Comparison of ENCODE assay signal across 8 cellular contexts in genomic region chr11:108853864-108854263, GRCh38.
A peak's percentile ranks its signal among the peaks of the same experiment; 100 is the strongest.
DNase-seq lines count a peak whose midpoint lies in the region; ATAC-seq, FAIRE-seq and TF ChIP-seq lines count a peak whose summit lies in the region.

No MANE protein-coding gene starts in this region.

- H3K27ac ChIP-seq in ascending aorta: peak overlapping the region; percentile 65 to 75
- no peak overlapping the region for H3K27ac ChIP-seq in mesenchymal stem cell (ENCODE audit: low read length, poor library complexity, severe bottlenecking)

- H3K4me1 ChIP-seq in ascending aorta (peaks cover 0 to 8% of the 10 kb centered on the region in 2 donors), mesenchymal stem cell (ENCODE audit: control insufficient read depth, insufficient read depth, low read depth, low read length) (peaks cover 1% of the 10 kb centered on the region)

- no peak overlapping the region for H4K8ac ChIP-seq in mesenchymal stem cell (ENCODE audit: low read length)

- H2BK120ac ChIP-seq in mesenchymal stem cell (ENCODE audit: low read depth, low read length): no peak overlapping the region

- ATAC-seq in activated T-cell treated with anti-CD3 and anti-CD28 coated beads, Interleukin-2, amount 50 U/mL, for 4 hours: peak; percentile 21 to 40
- peak; percentile 47 for ATAC-seq in HG03103 (IDR thresholded peaks at IDR 0.05; ENCODE audit: low read depth, unreplicated experiment)

- H3K36me3 ChIP-seq in ascending aorta (no peaks in the 10 kb centered on the region), mesenchymal stem cell (ENCODE audit: control insufficient read depth in 1 of 2, insufficient read depth in 2 of 2, low read depth in 1 of 2, low read length in 2 of 2) (no peaks in the 10 kb centered on the region)

- H3K23ac ChIP-seq in mesenchymal stem cell (ENCODE audit: low read length in 2 of 2): no peak overlapping the region

- no peak overlapping the region for H2AFZ ChIP-seq in mesenchymal stem cell (ENCODE audit: low read depth, low read length)

- peaks cover 8% of the 10 kb centered on the region for H3K79me1 ChIP-seq in mesenchymal stem cell (replicated peaks; ENCODE audit: low read length, poor library complexity, severe bottlenecking)

- whole genome bisulfite sequencing in mesenchymal stem cell: 67% methylated on average over 1 of the region's 1 CpG

- H3K4ac ChIP-seq in mesenchymal stem cell (ENCODE audit: low read depth in 1 of 2, low read length in 2 of 2): no peak overlapping the region

- H3K27me3 Mint-ChIP-seq in activated T-cell treated with anti-CD3 and anti-CD28 coated beads, Interleukin-2, amount 50 U/mL, for 4 hours (ENCODE audit: low read depth): no peaks in the 10 kb centered on the region

- peak overlapping the region; percentile 75 for H3K4me3 Mint-ChIP-seq in activated T-cell treated with anti-CD3 and anti-CD28 coated beads, Interleukin-2, amount 50 U/mL, for 4 hours

- H3K27me3 ChIP-seq in ascending aorta (no peaks in the 10 kb centered on the region), mesenchymal stem cell (ENCODE audit: control insufficient read depth in 1 of 2, insufficient read depth in 1 of 2, low read length in 2 of 2) (no peaks in the 10 kb centered on the region)

- H3K9me3 Mint-ChIP-seq in activated T-cell treated with anti-CD3 and anti-CD28 coated beads, Interleukin-2, amount 50 U/mL, for 4 hours: no peaks in the 10 kb centered on the region

- H3K4me3 ChIP-seq in ascending aorta: peak overlapping the region; percentile 48 to 51
- peak overlapping the region in 1 of 2 experiments; percentile 66 for H3K4me3 ChIP-seq in mesenchymal stem cell (ENCODE audit: insufficient read depth in 1 of 2, low read depth in 1 of 2, low read length in 2 of 2)

- no peak for FAIRE-seq in urothelium cell line (lab: Jason Lieb, UNC)

- peak overlapping the region; percentile 75 for H3K9ac ChIP-seq in mesenchymal stem cell (ENCODE audit: low read length)

- no peak for TF ChIP-seq CTCF in ascending aorta (IDR thresholded peaks at IDR 0.05)

- intact Hi-C loops in ascending aorta (cut with DNase I): no loop called here

- no peak overlapping the region for H2BK15ac ChIP-seq in mesenchymal stem cell (ENCODE audit: low read depth, poor library complexity, severe bottlenecking)

- no peak for DNase-seq in activated T-cell treated with anti-CD3 and anti-CD28 coated beads, Interleukin-2, amount 50 U/mL, for 4 hours
- no peak for DNase-seq in activated T-cell treated with anti-CD3 and anti-CD28 coated beads, Interleukin-2, amount 50 U/mL, for 1 hour
- DNase-seq in ascending aorta (ENCODE audit: low spot score in 2 of 2) (no peak), mesenchymal stem cell (peak; percentile 27), urothelium cell line (ENCODE audit: low spot score) (no peak)
- DNase-seq in stimulated activated CD4-positive, alpha-beta T cell treated with anti-CD3 and anti-CD28 coated beads, Interleukin-12 subunit alpha, Interleukin-12 subunit beta, amount 100 ng/mL, for 4 hours: no peak
- no peak for DNase-seq in activated CD4-positive, alpha-beta T cell treated with anti-CD3 and anti-CD28 coated beads for 1 hour

- no peak overlapping the region for H2AK5ac ChIP-seq in mesenchymal stem cell (ENCODE audit: low read length, severe bottlenecking)

- no peak overlapping the region for H4K91ac ChIP-seq in mesenchymal stem cell (ENCODE audit: low read length)

- no peak overlapping the region for H2BK5ac ChIP-seq in mesenchymal stem cell (ENCODE audit: low read depth, low read length, poor library complexity, severe bottlenecking)

- H3K9me3 ChIP-seq in ascending aorta: no peaks in the 10 kb centered on the region
- H3K9me3 ChIP-seq in mesenchymal stem cell (ENCODE audit: control insufficient read depth, low read length): no peaks in the 10 kb centered on the region

- no peak overlapping the region for H3K4me2 ChIP-seq in mesenchymal stem cell (ENCODE audit: low read length, poor library complexity, severe bottlenecking)

- H3K4me1 Mint-ChIP-seq in activated T-cell treated with anti-CD3 and anti-CD28 coated beads, Interleukin-2, amount 50 U/mL, for 4 hours (ENCODE audit: low read depth): peaks cover 25% of the 10 kb centered on the region

- H3K36me3 Mint-ChIP-seq in activated T-cell treated with anti-CD3 and anti-CD28 coated beads, Interleukin-2, amount 50 U/mL, for 4 hours (ENCODE audit: insufficient read depth): peaks cover 15% of the 10 kb centered on the region

- no peak overlapping the region for H3K18ac ChIP-seq in mesenchymal stem cell (ENCODE audit: low read depth in 1 of 2, low read length in 2 of 2)

- H2BK12ac ChIP-seq in mesenchymal stem cell (ENCODE audit: low read length in 2 of 2): no peak overlapping the region

- no peak overlapping the region for H3K14ac ChIP-seq in mesenchymal stem cell (ENCODE audit: low read length in 2 of 2)
